In the genomic region with DNA sequence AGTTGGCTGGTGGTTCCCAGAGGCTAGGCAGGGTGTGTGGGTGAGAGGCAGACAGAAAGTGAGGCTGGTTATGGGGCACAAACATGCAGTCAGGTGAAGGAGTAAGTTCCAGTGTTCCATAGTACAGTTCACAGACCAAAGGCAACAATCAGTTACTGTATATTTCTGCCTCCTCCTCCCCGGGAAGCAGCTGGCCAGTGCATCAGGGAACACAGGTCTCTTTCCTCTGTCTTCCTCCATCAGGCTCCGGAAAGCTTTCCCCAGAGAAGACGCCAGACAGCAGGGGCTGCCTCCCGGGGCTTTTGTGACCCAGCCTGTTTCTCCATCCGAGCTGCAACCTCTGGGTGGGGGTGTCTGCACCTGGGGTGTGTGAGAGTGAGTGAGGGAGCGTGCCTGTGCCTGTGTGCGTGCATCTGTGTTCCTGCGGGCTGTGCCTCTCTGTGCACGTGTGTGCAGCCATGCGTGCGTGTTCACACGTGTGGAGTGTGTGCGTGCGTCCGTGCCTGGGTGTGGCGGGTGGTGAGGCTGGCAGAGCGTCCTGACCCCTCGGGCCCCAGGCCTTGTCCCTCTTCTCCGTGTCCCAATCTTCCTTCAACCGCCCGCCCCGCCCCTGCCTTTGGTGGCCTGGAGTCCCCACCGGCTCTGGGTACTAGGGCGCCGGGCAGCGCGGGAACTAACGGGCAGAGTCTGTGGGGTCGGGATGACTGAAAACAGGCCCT, we compare ENCODE assay signal across 7 cellular contexts.
DNase-seq lines count a peak whose midpoint lies in the region; ATAC-seq and TF ChIP-seq lines count a peak whose summit lies in the region.
"Not testable (repeated sequence)": the region's sequence is repeated elsewhere in the genome, so short reads cannot be mapped to it uniquely, and the experiment has no call there.

No MANE protein-coding gene starts in this region.

- not testable (repeated sequence) for DNase-seq in activated CD4-positive, alpha-beta T cell treated with anti-CD3 and anti-CD28 coated beads, Interleukin-2, amount 10 ng/mL, durations not matched to agents 7 days and 5 days; breast epithelium (ENCODE audit: low spot score in 2 of 2)
- peak; percentile 48 to 49 (median 48) for DNase-seq in immature natural killer cell

- not testable (repeated sequence) for H3K4me1 Mint-ChIP-seq in activated CD4-positive, alpha-beta T cell treated with anti-CD3 and anti-CD28 coated beads, Interleukin-2, amount 10 ng/mL, durations not matched to agents 7 days and 5 days; immature natural killer cell

- H3K36me3 ChIP-seq in breast epithelium; skeletal muscle satellite cell (ENCODE audit: insufficient read depth, low read length): not testable (repeated sequence)

- peak overlapping the region; percentile 19 for H3K4me3 Mint-ChIP-seq in activated CD4-positive, alpha-beta T cell treated with anti-CD3 and anti-CD28 coated beads, Interleukin-2, amount 10 ng/mL, durations not matched to agents 7 days and 5 days
- H3K4me3 Mint-ChIP-seq in immature natural killer cell: peak overlapping the region in 3 of 5 donors; percentile 6 to 53 (median 18)

- CTCF ChIA-PET in activated CD4-positive, alpha-beta T cell treated with anti-CD3 and anti-CD28 coated beads, Interleukin-2, amount 10 ng/mL, durations not matched to agents 7 days and 5 days (lab: Charles Lee): not testable (repeated sequence)

- not testable (repeated sequence) for TF ChIP-seq CTCF in breast epithelium (IDR thresholded peaks at IDR 0.05)

- not testable (repeated sequence) for H3K36me3 Mint-ChIP-seq in activated CD4-positive, alpha-beta T cell treated with anti-CD3 and anti-CD28 coated beads, Interleukin-2, amount 10 ng/mL, durations not matched to agents 7 days and 5 days (ENCODE audit: low read depth); immature natural killer cell

- POLR2A ChIA-PET in activated CD4-positive, alpha-beta T cell treated with anti-CD3 and anti-CD28 coated beads, Interleukin-2, amount 10 ng/mL, durations not matched to agents 7 days and 5 days (lab: Charles Lee): not testable (repeated sequence)

- H3K9me3 Mint-ChIP-seq in activated CD4-positive, alpha-beta T cell treated with anti-CD3 and anti-CD28 coated beads, Interleukin-2, amount 10 ng/mL, durations not matched to agents 7 days and 5 days; immature natural killer cell: not testable (repeated sequence)

- not testable (repeated sequence) for H3K9ac ChIP-seq in skeletal muscle satellite cell (ENCODE audit: low read depth, low read length)

- H3K9me3 ChIP-seq in breast epithelium; skeletal muscle satellite cell (replicated peaks; ENCODE audit: low read length): not testable (repeated sequence)

- H3K27me3 ChIP-seq in breast epithelium; skeletal muscle satellite cell (ENCODE audit: control insufficient read depth, insufficient read depth, low read length): not testable (repeated sequence)

- H3K4me1 ChIP-seq in breast epithelium; skeletal muscle satellite cell (ENCODE audit: control insufficient read depth, insufficient read depth, low read length): not testable (repeated sequence)

- intact Hi-C loops in breast epithelium (cut with DNase I; ENCODE audit: low total_unique reads): not testable (repeated sequence)

- H3K27ac ChIP-seq in breast epithelium: not testable (repeated sequence)

- not testable (repeated sequence) for TF ChIP-seq POLR2A in breast epithelium (IDR thresholded peaks at IDR 0.05)

- peak overlapping the region; percentile 77 for H3K4me2 ChIP-seq in skeletal muscle satellite cell (ENCODE audit: low read length)

- ATAC-seq in GM18870 (IDR thresholded peaks at IDR 0.05; ENCODE audit: unreplicated experiment) (peak; percentile 47), HG02588 (IDR thresholded peaks at IDR 0.05; ENCODE audit: unreplicated experiment) (peak; percentile 24), HG03565 (IDR thresholded peaks at IDR 0.05; ENCODE audit: unreplicated experiment) (peak; percentile 17)

- peak overlapping the region; percentile 17 to 61 (median 43) for H3K4me3 ChIP-seq in breast epithelium
- peak overlapping the region; percentile 54 for H3K4me3 ChIP-seq in skeletal muscle satellite cell (ENCODE audit: low read length)

- not testable (repeated sequence) for H3K27ac Mint-ChIP-seq in activated CD4-positive, alpha-beta T cell treated with anti-CD3 and anti-CD28 coated beads, Interleukin-2, amount 10 ng/mL, durations not matched to agents 7 days and 5 days; immature natural killer cell

- not testable (repeated sequence) for H3K27me3 Mint-ChIP-seq in activated CD4-positive, alpha-beta T cell treated with anti-CD3 and anti-CD28 coated beads, Interleukin-2, amount 10 ng/mL, durations not matched to agents 7 days and 5 days; immature natural killer cell (ENCODE audit: low read depth in 3 of 3)
